ENCODE assay signal across 25 cellular contexts in the genomic region with DNA sequence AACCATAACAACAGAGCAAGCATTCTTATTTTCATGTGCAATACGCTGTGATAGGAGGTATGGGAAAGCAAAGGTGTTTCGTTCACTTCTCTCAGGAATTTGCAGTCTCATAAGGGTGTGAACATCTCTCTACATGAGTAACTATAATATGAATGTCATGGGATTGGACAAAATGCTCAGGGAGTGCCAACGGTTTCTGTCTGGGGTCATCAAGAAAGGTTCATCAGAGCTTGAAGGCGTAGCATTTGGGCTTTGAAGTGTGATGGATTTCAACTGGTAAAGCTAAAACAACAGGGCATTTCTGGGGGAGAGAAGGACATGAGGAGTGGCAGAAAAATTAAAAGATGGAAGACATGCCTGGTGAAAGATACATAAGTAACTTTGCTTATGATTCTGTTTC.
"Had no signal": no experiment of that assay in that cellular context is flagged by ENCODE, and none has a peak within 500 bp of the region (broad histone marks: within the 10 kb centered on the region; RNA-seq: fewer than 3 reads in every experiment).

No MANE protein-coding gene starts in this region.

- H3K27me3 ChIP-seq: neutrophil, pancreas, right lobe of liver, sigmoid colon, stomach, thyroid gland, tibial nerve, upper lobe of right lung, uterus had no signal

- ATAC-seq: naive thymus-derived CD4-positive, alpha-beta T cell; natural killer cell; pancreas; psoas muscle; right cardiac atrium; right lobe of liver; stimulated activated effector memory CD8-positive, alpha-beta T cell treated with anti-CD3 and anti-CD28 coated beads, Interleukin-12 subunit alpha, Interleukin-12 subunit beta, amount 100 ng/mL, for 72 hours; stimulated activated naive B cell treated with anti-CD40 and anti-IgM and Interleukin-4, amounts not matched to agents 10 μg/mL and 1 μg/mL and 100 μg/mL, for 72 hours; upper lobe of right lung had no signal

- H3K4me3 ChIP-seq: pancreas, psoas muscle, right lobe of liver, sigmoid colon, stomach, thoracic aorta, thyroid gland, tibial nerve, upper lobe of right lung, uterus had no signal

- H3K36me3 ChIP-seq: neutrophil, pancreas, sigmoid colon, stomach, thoracic aorta, thyroid gland, tibial nerve, upper lobe of right lung, uterus had no signal

- H3K27ac ChIP-seq: neutrophil, pancreas, psoas muscle, right lobe of liver, sigmoid colon, stomach, thoracic aorta, thyroid gland, tibial nerve, upper lobe of right lung, uterus had no signal

- DNase-seq: naive thymus-derived CD4-positive, alpha-beta T cell; natural killer cell; nucleus accumbens; pancreas; posterior cingulate gyrus; psoas muscle; right cardiac atrium; right lobe of liver; sigmoid colon; small intestine; stimulated activated CD4-positive, alpha-beta T cell treated with anti-CD3 and anti-CD28 coated beads, Interleukin-15, amount 100 ng/mL, for 24 hours; stimulated activated CD4-positive, alpha-beta T cell treated with anti-CD3 and anti-CD28 coated beads, Interleukin-2, amount 100 ng/mL, for 24 hours; stimulated activated CD4-positive, alpha-beta T cell treated with anti-CD3 and anti-CD28 coated beads, Interleukin-2, amount 100 ng/mL, for 48 hours; stimulated activated CD4-positive, alpha-beta T cell treated with anti-CD3 and anti-CD28 coated beads, Interleukin-4, amount 100 ng/mL, for 24 hours; stimulated activated naive B cell treated with anti-CD40 and anti-IgM and Interleukin-4, amounts not matched to agents 10 μg/mL and 1 μg/mL and 100 μg/mL, for 72 hours; stimulated activated naive CD4-positive, alpha-beta T cell treated with Interleukin-2 at 50 U/mL for 16 hours; stomach; thyroid gland; trophoblast cell; upper lobe of right lung; uterus had no signal

- H3K4me1 ChIP-seq: pancreas, psoas muscle, sigmoid colon, stomach, thyroid gland, tibial nerve, upper lobe of right lung, uterus had no signal

- H3K9me3 ChIP-seq: neutrophil, pancreas, psoas muscle, right lobe of liver, sigmoid colon, stomach, thoracic aorta, thyroid gland, tibial nerve, upper lobe of right lung, uterus had no signal
